Comparison of ENCODE assay signal across 14 cellular contexts in genomic region chr14:69376439-69376838, GRCh38. TPM values are rescaled to one million over a fixed set of nuclear protein-coding genes. Genes with fewer than 3 reads are reported as not detected.
A peak's percentile ranks its signal among the peaks of the same experiment; 100 is the strongest.
DNase-seq lines count a peak whose midpoint lies in the region; ATAC-seq and TF ChIP-seq lines count a peak whose summit lies in the region.
"Had no signal": no experiment of that assay in that cellular context is flagged by ENCODE, and none has a peak within 500 bp of the region (broad histone marks: within the 10 kb centered on the region; RNA-seq: fewer than 3 reads in every experiment).

No MANE protein-coding gene starts in this region.

- no peak overlapping the region for H3K9ac ChIP-seq in GM23248
- H3K9ac ChIP-seq in PC-3 (ENCODE audit: low read length): no peak overlapping the region

- no peaks in the 10 kb centered on the region for H3K9me2 ChIP-seq in GM23248 (ENCODE audit: insufficient read depth)
- no peaks in the 10 kb centered on the region for H3K9me2 ChIP-seq in PC-3 (replicated peaks; ENCODE audit: low read length)

- peak; percentile 29; the same call in 1 of the 2 replicates for ATAC-seq in PC-3
- ATAC-seq: Right ventricle myocardium inferior had no signal

- H3K79me2 ChIP-seq in GM23248 (ENCODE audit: insufficient read depth) (peaks cover 23% of the 10 kb centered on the region), PC-3 (ENCODE audit: low read length) (peaks cover 8% of the 10 kb centered on the region; the same call in 1 of the 2 replicates)

- POLR2A ChIA-PET in PC-3 (lab: Charles Lee; ENCODE audit: unreplicated experiment): no interaction called here

- CTCF ChIA-PET in PC-3 (lab: Charles Lee): interaction anchor here (0.6 kb wide), 1 partner anchor 9 kb away, joined by 3 read pairs; no protein-coding TSS in a partner anchor

- peak overlapping the region; percentile 50 for H3K27ac ChIP-seq in GM23248
- no peak overlapping the region for H3K27ac ChIP-seq in PC-3 (ENCODE audit: low read length)
- H3K27ac ChIP-seq: sigmoid colon had no signal

- H2AFZ ChIP-seq in GM23248 (no peak overlapping the region), PC-3 (ENCODE audit: low read length) (no peak overlapping the region)

- intact Hi-C loops in PC-3 (cut with micrococcal nuclease): no loop called here

- no TSS peak for BruUV-seq in PC-3 (replicated peaks; lab: Mats Ljungman, UMichigan)

- peak; percentile 80 for DNase-seq in GM23248
- no peak for DNase-seq in PC-3
- DNase-seq in fibroblast of gingiva (ENCODE audit: low read depth): peak; percentile 62
- peak; percentile 77 for DNase-seq in skeletal muscle cell (ENCODE audit: low read depth)
- no peak for DNase-seq in stimulated activated CD8-positive, alpha-beta memory T cell treated with anti-CD3 and anti-CD28 coated beads, Interleukin-4, amount 100 ng/mL, for 48 hours
- no peak for DNase-seq in NCI-H524 (lab: John Stamatoyannopoulos, UW)
- DNase-seq in NCI-H187 (lab: John Stamatoyannopoulos, UW): no peak
- DNase-seq: caudate nucleus; CD4-positive, alpha-beta memory T cell; endodermal cell; GDM1; NCI-H1105; sigmoid colon had no signal

- H3K4me1 ChIP-seq in GM23248 (ENCODE audit: insufficient read depth) (0 out of 2 replicates have a peak, but pooled peaks cover 3% of the 10 kb centered on the region), PC-3 (ENCODE audit: insufficient read depth, low read length) (no peaks in the 10 kb centered on the region)
- H3K4me1 ChIP-seq: sigmoid colon had no signal

- no peak overlapping the region for H3K4me3 ChIP-seq in GM23248
- no peak overlapping the region for H3K4me3 ChIP-seq in PC-3 (ENCODE audit: low read length)
- H3K4me3 ChIP-seq in skeletal muscle cell (ENCODE audit: low read depth, low read length): no peak overlapping the region
- H3K4me3 ChIP-seq: sigmoid colon had no signal

- TF ChIP-seq CTCF in PC-3 (conservative IDR thresholded peaks at IDR 0.05; ENCODE audit: low read depth, low read length): no peak

- H4K20me1 ChIP-seq in GM23248 (ENCODE audit: insufficient read depth): no peaks in the 10 kb centered on the region
- 0 out of 2 replicates have a peak, but pooled peaks cover 5% of the 10 kb centered on the region for H4K20me1 ChIP-seq in PC-3 (ENCODE audit: low read length)

- in situ Hi-C loops in GM23248 (cut with MboI): no loop called here

- H3K9me3 ChIP-seq in GM23248 (ENCODE audit: low read depth): no peaks in the 10 kb centered on the region
- H3K9me3 ChIP-seq in PC-3 (ENCODE audit: low read length): no peaks in the 10 kb centered on the region
- H3K9me3 ChIP-seq: sigmoid colon had no signal

- H3K27me3 ChIP-seq in GM23248 (replicated peaks; ENCODE audit: insufficient read depth) (no peaks in the 10 kb centered on the region), PC-3 (ENCODE audit: low read length) (no peaks in the 10 kb centered on the region)
- H3K27me3 ChIP-seq: sigmoid colon had no signal

- H3K36me3 ChIP-seq in GM23248 (ENCODE audit: low read depth) (peaks cover 19% of the 10 kb centered on the region; the same call in 1 of the 2 replicates), PC-3 (ENCODE audit: low read depth, low read length) (peaks cover 45% of the 10 kb centered on the region)

- H3F3A ChIP-seq in GM23248 (ENCODE audit: insufficient read depth) (no peaks in the 10 kb centered on the region; the same call in 1 of the 2 replicates), PC-3 (ENCODE audit: low read length, unreplicated experiment) (no peaks in the 10 kb centered on the region)

- H3K4me2 ChIP-seq in GM23248 (ENCODE audit: unreplicated experiment) (no peak overlapping the region), PC-3 (ENCODE audit: low read length) (no peak overlapping the region)

RNA-seq across cellular contexts. Expression of gene ERH, which starts 21.7 kb away (rescaled TPM):
- total RNA-seq in GM23248 (2014; rRNA removed; shearing (Covaris generic)): 70.4 and 132 TPM in 2 replicates
- 109 and 136 TPM in 2 replicates for polyA plus RNA-seq in GM23248 (2016; fragmentation: Nextera tagmentation; extraction: Ambion mirVana)
- total RNA-seq in PC-3 (2014; rRNA removed): 128 and 132 TPM in 2 replicates

RNA-seq across cellular contexts. Expression of gene SLC39A9, which starts 22.1 kb away (rescaled TPM):
- 89.7 and 90.9 TPM in 2 replicates for total RNA-seq in GM23248 (2014; rRNA removed; shearing (Covaris generic))
- 32.7 and 32.9 TPM in 2 replicates for polyA plus RNA-seq in GM23248 (2016; fragmentation: Nextera tagmentation; extraction: Ambion mirVana)
- 74.9 and 80.8 TPM in 2 replicates for total RNA-seq in PC-3 (2014; rRNA removed)

Comparison
In these comparisons a context has a peak if more than half of its experiments do, and no peak if none do; other contexts are left out.
1. DNase-seq: peak in GM23248 (single experiment), fibroblast of gingiva (single experiment) and skeletal muscle cell (single experiment); none in PC-3 (single experiment), stimulated activated CD8-positive, alpha-beta memory T cell treated with anti-CD3 and anti-CD28 coated beads, Interleukin-4, amount 100 ng/mL, for 48 hours (single experiment), NCI-H524 (0 of 2) and NCI-H187 (0 of 2).